ENCODE assay signal across 1 cellular context in the genomic region with DNA sequence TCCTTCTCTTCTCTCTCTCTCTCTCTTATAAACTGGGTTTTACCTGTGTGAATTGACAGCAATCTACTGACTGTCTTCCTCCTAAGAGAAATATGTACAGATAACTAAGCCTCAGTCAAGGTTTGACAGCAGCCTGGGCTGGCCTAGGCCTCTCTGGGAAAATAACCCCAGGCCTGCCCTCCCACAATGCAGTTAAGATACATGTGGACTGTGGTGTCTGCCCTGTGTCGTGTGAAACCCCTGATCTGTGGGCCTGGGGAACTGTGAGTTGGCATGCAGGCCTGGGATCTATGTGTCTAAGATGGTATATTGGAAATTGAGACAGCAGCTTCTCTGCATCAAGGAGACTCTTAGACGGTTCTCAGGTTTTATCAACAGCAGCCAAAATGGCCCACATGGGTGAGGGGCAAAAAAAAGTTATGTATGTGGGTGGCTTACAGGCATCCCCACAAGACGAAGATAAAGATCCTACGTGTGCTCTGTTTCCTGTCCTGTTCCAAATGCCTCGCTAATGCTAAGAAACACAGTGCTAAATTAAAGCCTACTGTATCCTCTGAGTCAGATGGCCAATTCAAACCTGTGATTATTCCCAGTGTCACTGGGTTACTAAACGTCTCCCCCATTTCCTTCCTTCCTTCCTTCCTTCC.
A peak's percentile ranks its signal among the peaks of the same experiment; 100 is the strongest.
TF ChIP-seq lines count a peak whose summit lies in the region.

No MANE protein-coding gene starts in this region.

TF ChIP-seq in SK-N-SH, 30 proteins besides CTCF, POLR2A, EP300 and RAD21 (continued from another document):
- TF ChIP-seq, protein P1, sequence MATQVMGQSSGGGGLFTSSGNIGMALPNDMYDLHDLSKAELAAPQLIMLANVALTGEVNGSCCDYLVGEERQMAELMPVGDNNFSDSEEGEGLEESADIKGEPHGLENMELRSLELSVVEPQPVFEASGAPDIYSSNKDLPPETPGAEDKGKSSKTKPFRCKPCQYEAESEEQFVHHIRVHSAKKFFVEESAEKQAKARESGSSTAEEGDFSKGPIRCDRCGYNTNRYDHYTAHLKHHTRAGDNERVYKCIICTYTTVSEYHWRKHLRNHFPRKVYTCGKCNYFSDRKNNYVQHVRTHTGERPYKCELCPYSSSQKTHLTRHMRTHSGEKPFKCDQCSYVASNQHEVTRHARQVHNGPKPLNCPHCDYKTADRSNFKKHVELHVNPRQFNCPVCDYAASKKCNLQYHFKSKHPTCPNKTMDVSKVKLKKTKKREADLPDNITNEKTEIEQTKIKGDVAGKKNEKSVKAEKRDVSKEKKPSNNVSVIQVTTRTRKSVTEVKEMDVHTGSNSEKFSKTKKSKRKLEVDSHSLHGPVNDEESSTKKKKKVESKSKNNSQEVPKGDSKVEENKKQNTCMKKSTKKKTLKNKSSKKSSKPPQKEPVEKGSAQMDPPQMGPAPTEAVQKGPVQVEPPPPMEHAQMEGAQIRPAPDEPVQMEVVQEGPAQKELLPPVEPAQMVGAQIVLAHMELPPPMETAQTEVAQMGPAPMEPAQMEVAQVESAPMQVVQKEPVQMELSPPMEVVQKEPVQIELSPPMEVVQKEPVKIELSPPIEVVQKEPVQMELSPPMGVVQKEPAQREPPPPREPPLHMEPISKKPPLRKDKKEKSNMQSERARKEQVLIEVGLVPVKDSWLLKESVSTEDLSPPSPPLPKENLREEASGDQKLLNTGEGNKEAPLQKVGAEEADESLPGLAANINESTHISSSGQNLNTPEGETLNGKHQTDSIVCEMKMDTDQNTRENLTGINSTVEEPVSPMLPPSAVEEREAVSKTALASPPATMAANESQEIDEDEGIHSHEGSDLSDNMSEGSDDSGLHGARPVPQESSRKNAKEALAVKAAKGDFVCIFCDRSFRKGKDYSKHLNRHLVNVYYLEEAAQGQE (IDR thresholded peaks at IDR 0.05; ENCODE audit: low read depth, low read length), result no peak
- TF ChIP-seq GATA2 (CRISPR knock-in tag; IDR thresholded peaks at IDR 0.05), result peak; percentile 72
